8 cellular contexts compared by ENCODE assay signal in genomic region chr17:43483674-43484551, GRCh38. TPM values are rescaled to one million over a fixed set of nuclear protein-coding genes. Genes with fewer than 3 reads are reported as not detected.
DNase-seq lines count a peak whose midpoint lies in the region; ATAC-seq lines count a peak whose summit lies in the region.

Gene DHX8 (plus strand): TSS chr17:43483975. CDS start chr17:43484038, 63 bp downstream.

- H3K9me3 Mint-ChIP-seq in activated CD4-positive, alpha-beta T cell treated with anti-CD3 and anti-CD28 coated beads, Interleukin-2, amount 10 ng/mL, durations not matched to agents 7 days and 5 days = no peaks in the 10 kb centered on the region

- peak within 1 kb of the TSS; percentile 81 to 91 (median 88) for H3K27ac ChIP-seq in BLaER1 treated with 17β-estradiol and CSF1 and Interleukin-3, amounts not matched to agents 10 nM and 100 nM

- peak within 1 kb of the TSS; percentile 90 to 98 (median 96) for H3K4me2 ChIP-seq in BLaER1 treated with 17β-estradiol and CSF1 and Interleukin-3, amounts not matched to agents 10 nM and 100 nM

- peaks cover 4 to 46% (median 23%) of the 10 kb centered on the region in 11 experiments; a peak in 16 of 22 replicates for H4K20me1 ChIP-seq in BLaER1 treated with 17β-estradiol and CSF1 and Interleukin-3, amounts not matched to agents 10 nM and 100 nM

- peaks cover 0 to 8% (median 2%) of the 10 kb centered on the region in 11 experiments; a peak in 6 of 22 replicates for H3K36me3 ChIP-seq in BLaER1 treated with 17β-estradiol and CSF1 and Interleukin-3, amounts not matched to agents 10 nM and 100 nM

- peak within 1 kb of the TSS; percentile 86 to 94 (median 90) for H3K9ac ChIP-seq in BLaER1 treated with 17β-estradiol and CSF1 and Interleukin-3, amounts not matched to agents 10 nM and 100 nM

- peaks cover 29 to 45% (median 40%) of the 10 kb centered on the region in 10 experiments for H3K4me1 ChIP-seq in BLaER1 treated with 17β-estradiol and CSF1 and Interleukin-3, amounts not matched to agents 10 nM and 100 nM

- H3K4me3 Mint-ChIP-seq in activated CD4-positive, alpha-beta T cell treated with anti-CD3 and anti-CD28 coated beads, Interleukin-2, amount 10 ng/mL, durations not matched to agents 7 days and 5 days = peak within 1 kb of the TSS; percentile 96

- H3K27ac Mint-ChIP-seq in activated CD4-positive, alpha-beta T cell treated with anti-CD3 and anti-CD28 coated beads, Interleukin-2, amount 10 ng/mL, durations not matched to agents 7 days and 5 days = peak within 1 kb of the TSS; percentile 97

- POLR2A ChIA-PET in activated CD4-positive, alpha-beta T cell treated with anti-CD3 and anti-CD28 coated beads, Interleukin-2, amount 10 ng/mL, durations not matched to agents 7 days and 5 days (lab: Charles Lee) = interaction anchor here (0.5 to 1.7 kb wide), 6 partner anchors 96 to 394 kb away, joined by 3 to 23 read pairs (median 6); no protein-coding TSS in a partner anchor

- peak; percentile 85 for DNase-seq in GM19240 (ENCODE audit: insufficient read length, low spot score)
- DNase-seq in NCI-H526 treated with DMSO at 0.1 percent for 48 hours (lab: John Stamatoyannopoulos, UW) = peak; percentile 98
- peak; percentile 98 for DNase-seq in activated CD4-positive, alpha-beta T cell treated with anti-CD3 and anti-CD28 coated beads, Interleukin-2, amount 10 ng/mL, durations not matched to agents 7 days and 5 days
- DNase-seq in cortex of kidney (lab: John Stamatoyannopoulos, UW) = peak; percentile 32
- peak; percentile 99 for DNase-seq in left kidney (ENCODE audit: low read depth, low spot score)
- DNase-seq in stimulated activated CD4-positive, alpha-beta T cell treated with anti-CD3 and anti-CD28 coated beads, Interleukin-2, amount 100 ng/mL, for 4 hours (ENCODE audit: low read depth) = peak; percentile 96

- H3K36me3 Mint-ChIP-seq in activated CD4-positive, alpha-beta T cell treated with anti-CD3 and anti-CD28 coated beads, Interleukin-2, amount 10 ng/mL, durations not matched to agents 7 days and 5 days (ENCODE audit: low read depth) = peaks cover 3% of the 10 kb centered on the region

- peak within 1 kb of the TSS; percentile 68 to 93 (median 83) for H3K4me3 ChIP-seq in BLaER1 treated with 17β-estradiol and CSF1 and Interleukin-3, amounts not matched to agents 10 nM and 100 nM

- CTCF ChIA-PET in activated CD4-positive, alpha-beta T cell treated with anti-CD3 and anti-CD28 coated beads, Interleukin-2, amount 10 ng/mL, durations not matched to agents 7 days and 5 days (lab: Charles Lee) = interaction anchor here (0.6 to 4.4 kb wide), 68 partner anchors 10 to 685 kb away, joined by 3 to 240 read pairs (median 5); partner anchors contain the start of genes ARL4D, CNTD1, COA3 and ETV4

- no peaks in the 10 kb centered on the region for H3K27me3 Mint-ChIP-seq in activated CD4-positive, alpha-beta T cell treated with anti-CD3 and anti-CD28 coated beads, Interleukin-2, amount 10 ng/mL, durations not matched to agents 7 days and 5 days

- ATAC-seq in HG03469 (IDR thresholded peaks at IDR 0.05; ENCODE audit: unreplicated experiment) = peak; percentile 79

- H3K4me1 Mint-ChIP-seq in activated CD4-positive, alpha-beta T cell treated with anti-CD3 and anti-CD28 coated beads, Interleukin-2, amount 10 ng/mL, durations not matched to agents 7 days and 5 days = peaks cover 27% of the 10 kb centered on the region

- no peaks in the 10 kb centered on the region for H3K27me3 ChIP-seq in BLaER1 treated with 17β-estradiol and CSF1 and Interleukin-3, amounts not matched to agents 10 nM and 100 nM

- no peaks in the 10 kb centered on the region for H3K9me3 ChIP-seq in BLaER1 treated with 17β-estradiol and CSF1 and Interleukin-3, amounts not matched to agents 10 nM and 100 nM (replicated peaks in 1 of 11)

RNA-seq across cellular contexts. Expression of gene DHX8, which starts in this region (rescaled TPM):
- total RNA-seq in activated CD4-positive, alpha-beta T cell treated with anti-CD3 and anti-CD28 coated beads, Interleukin-2, amount 10 ng/mL, durations not matched to agents 7 days and 5 days = 10 to 100 TPM; 56.0 to 78.8 TPM

Comparison
In these comparisons a context has a peak if more than half of its experiments do, and no peak if none do; other contexts are left out.
1. Peak in every context shown above with its lines: DNase-seq, ATAC-seq, H3K4me3 ChIP-seq and H3K27ac ChIP-seq.
2. DNase-seq: peak in every context shown above with its lines; median percentile 99 in left kidney; 98 in NCI-H526 treated with DMSO at 0.1 percent for 48 hours; 98 in activated CD4-positive, alpha-beta T cell treated with anti-CD3 and anti-CD28 coated beads, Interleukin-2, amount 10 ng/mL, durations not matched to agents 7 days and 5 days; 96 in stimulated activated CD4-positive, alpha-beta T cell treated with anti-CD3 and anti-CD28 coated beads, Interleukin-2, amount 100 ng/mL, for 4 hours; 85 in GM19240; 32 in cortex of kidney.